ENCODE assay signal across 1 cellular context in the genomic region with DNA sequence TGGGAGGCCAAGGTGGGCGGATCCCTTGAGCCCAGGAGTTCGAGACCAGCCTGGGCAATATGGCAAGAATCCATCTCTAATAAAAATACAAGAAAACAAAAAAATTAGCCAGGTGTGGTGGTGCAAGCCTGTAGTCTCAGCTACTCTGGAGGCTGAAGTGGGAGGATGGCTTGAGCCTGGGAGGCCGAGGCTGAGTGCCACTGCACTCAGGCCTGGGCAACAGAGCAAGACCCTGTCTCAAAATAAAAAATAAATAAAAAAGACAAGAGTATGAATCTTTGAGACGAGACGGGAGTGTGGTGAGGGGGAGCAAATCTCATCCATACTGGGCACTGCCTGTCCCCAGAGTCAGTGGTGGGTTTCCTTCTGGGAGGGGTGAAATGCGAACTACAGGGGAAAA.
TF ChIP-seq lines count a peak whose summit lies in the region.

No MANE protein-coding gene starts in this region.

TF ChIP-seq in K562, 482 proteins besides CTCF, POLR2A, EP300 and RAD21:
- TF ChIP-seq TCF7L2 (IDR thresholded peaks at IDR 0.05; ENCODE audit: low read depth, low read length) = no peak
- TF ChIP-seq ZNF121 (CRISPR knock-in tag; conservative IDR thresholded peaks at IDR 0.05) = peak; percentile 56
- TF ChIP-seq ZNF184 (CRISPR knock-in tag; IDR thresholded peaks at IDR 0.05) = no peak
- TF ChIP-seq FOXK2 (conservative IDR thresholded peaks at IDR 0.05 in 1 of 2, IDR thresholded peaks at IDR 0.05 in 1 of 2; ENCODE audit: low read depth in 2 of 2) = no peak
- no peak for TF ChIP-seq HNRNPL (IDR thresholded peaks at IDR 0.05; ENCODE audit: low read depth, low read length)
- no peak for TF ChIP-seq MEIS2 (IDR thresholded peaks at IDR 0.05; ENCODE audit: partially characterized antibody)
TF ChIP-seq in K562: peak in this region for 1.
